24 cellular contexts compared by ENCODE assay signal in genomic region chr2:168600970-168601369, GRCh38.
"Had no signal": no experiment of that assay in that cellular context is flagged by ENCODE, and none has a peak within 500 bp of the region (broad histone marks: within the 10 kb centered on the region; RNA-seq: fewer than 3 reads in every experiment).

No MANE protein-coding gene starts in this region.

- H3K27ac ChIP-seq: gastroesophageal sphincter, sigmoid colon, tibial artery, uterus had no signal

- H3K27ac Mint-ChIP-seq: activated CD4-positive, alpha-beta T cell treated with anti-CD3 and anti-CD28 coated beads for 36 hours; activated naive CD8-positive, alpha-beta T cell treated with anti-CD3 and anti-CD28 coated beads for 36 hours; stimulated activated naive CD8-positive, alpha-beta T cell treated with anti-CD3 and anti-CD28 coated beads, Interleukin-15, Interleukin-2, amounts not matched to agents 100 ng/mL and 50 ng/mL, for 24 hours had no signal

- H3K4me1 Mint-ChIP-seq: central memory CD8-positive, alpha-beta T cell had no signal

- DNase-seq: activated CD4-positive, alpha-beta T cell treated with anti-CD3 and anti-CD28 coated beads for 36 hours; activated CD4-positive, alpha-beta T cell treated with anti-CD3 and anti-CD28 coated beads, Interleukin-2, amount 50 U/mL, for 48 hours; activated CD8-positive, alpha-beta memory T cell treated with anti-CD3 and anti-CD28 coated beads, Interleukin-2, amount 50 U/mL, for 48 hours; activated naive CD4-positive, alpha-beta T cell treated with Interleukin-2 at 50 U/mL for 16 hours; activated naive CD8-positive, alpha-beta T cell treated with anti-CD3 and anti-CD28 coated beads for 36 hours; activated T-cell treated with anti-CD3 and anti-CD28 coated beads, Interleukin-2, amount 50 U/mL, for 4 hours; hypothalamus; mesendoderm; naive thymus-derived CD4-positive, alpha-beta T cell; retina; sigmoid colon; stimulated activated CD4-positive, alpha-beta T cell treated with anti-CD3 and anti-CD28 coated beads, Interleukin-2, amount 100 ng/mL, for 48 hours; stimulated activated CD8-positive, alpha-beta memory T cell treated with anti-CD3 and anti-CD28 coated beads, Interleukin-4, amount 100 ng/mL, for 48 hours; substantia nigra; T-helper 9 cell; tibial artery; uterus had no signal

- H3K4me1 ChIP-seq: sigmoid colon, uterus had no signal

- H3K4me3 ChIP-seq: gastroesophageal sphincter, sigmoid colon, tibial artery, uterus had no signal

- H3K27me3 ChIP-seq: gastroesophageal sphincter, sigmoid colon, tibial artery, uterus had no signal

- FAIRE-seq: astrocyte, colon, islet of Langerhans had no signal

- H3K36me3 ChIP-seq: gastroesophageal sphincter, sigmoid colon, tibial artery, uterus had no signal

- H3K27me3 Mint-ChIP-seq: activated CD4-positive, alpha-beta T cell treated with anti-CD3 and anti-CD28 coated beads for 36 hours; activated naive CD8-positive, alpha-beta T cell treated with anti-CD3 and anti-CD28 coated beads for 36 hours; central memory CD8-positive, alpha-beta T cell; naive thymus-derived CD4-positive, alpha-beta T cell; stimulated activated naive CD8-positive, alpha-beta T cell treated with anti-CD3 and anti-CD28 coated beads, Interleukin-15, Interleukin-2, amounts not matched to agents 100 ng/mL and 50 ng/mL, for 24 hours had no signal

- ATAC-seq: activated CD4-positive, alpha-beta T cell treated with anti-CD3 and anti-CD28 coated beads for 36 hours; activated T-cell treated with anti-CD3 and anti-CD28 coated beads, Interleukin-2, amount 50 U/mL, for 4 hours; gastroesophageal sphincter; naive thymus-derived CD4-positive, alpha-beta T cell had no signal

- H3K4me3 Mint-ChIP-seq: activated CD4-positive, alpha-beta T cell treated with anti-CD3 and anti-CD28 coated beads for 36 hours; activated naive CD8-positive, alpha-beta T cell treated with anti-CD3 and anti-CD28 coated beads for 36 hours; activated T-cell treated with anti-CD3 and anti-CD28 coated beads, Interleukin-2, amount 50 U/mL, for 4 hours; central memory CD8-positive, alpha-beta T cell; naive thymus-derived CD4-positive, alpha-beta T cell; neural crest cell; stimulated activated naive CD8-positive, alpha-beta T cell treated with anti-CD3 and anti-CD28 coated beads, Interleukin-15, Interleukin-2, amounts not matched to agents 100 ng/mL and 50 ng/mL, for 24 hours had no signal
